1 cellular context compared by ENCODE assay signal in the genomic region with DNA sequence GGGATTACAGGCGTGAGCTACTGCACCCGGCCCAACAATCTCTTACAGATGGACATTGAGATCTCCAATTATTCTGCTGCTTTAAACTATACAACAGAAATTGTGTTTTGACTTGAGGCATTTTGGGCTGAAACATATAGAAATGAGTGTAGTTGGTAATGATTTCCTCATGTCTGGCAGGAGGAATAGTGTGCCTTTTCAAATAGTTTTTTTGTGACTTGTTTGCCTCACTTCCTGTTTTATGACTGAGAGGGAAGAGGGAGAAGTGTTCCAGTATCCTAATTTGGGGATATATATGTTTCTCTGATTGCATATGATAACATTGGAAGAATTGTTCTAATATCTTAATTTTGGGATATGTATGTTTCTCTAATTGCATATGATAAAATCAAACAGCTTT.
TF ChIP-seq lines count a peak whose summit lies in the region.

No MANE protein-coding gene starts in this region.

TF ChIP-seq in GM23338, 12 proteins besides CTCF, POLR2A, EP300 and RAD21 (continued from another document):
- TF ChIP-seq, protein P1, sequence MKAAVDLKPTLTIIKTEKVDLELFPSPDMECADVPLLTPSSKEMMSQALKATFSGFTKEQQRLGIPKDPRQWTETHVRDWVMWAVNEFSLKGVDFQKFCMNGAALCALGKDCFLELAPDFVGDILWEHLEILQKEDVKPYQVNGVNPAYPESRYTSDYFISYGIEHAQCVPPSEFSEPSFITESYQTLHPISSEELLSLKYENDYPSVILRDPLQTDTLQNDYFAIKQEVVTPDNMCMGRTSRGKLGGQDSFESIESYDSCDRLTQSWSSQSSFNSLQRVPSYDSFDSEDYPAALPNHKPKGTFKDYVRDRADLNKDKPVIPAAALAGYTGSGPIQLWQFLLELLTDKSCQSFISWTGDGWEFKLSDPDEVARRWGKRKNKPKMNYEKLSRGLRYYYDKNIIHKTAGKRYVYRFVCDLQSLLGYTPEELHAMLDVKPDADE (IDR thresholded peaks at IDR 0.05): no peak
- no peak for TF ChIP-seq ZNF331 (CRISPR knock-in tag; IDR thresholded peaks at IDR 0.05; ENCODE audit: low read depth)
- TF ChIP-seq EZH2 (IDR thresholded peaks at IDR 0.05; ENCODE audit: low read depth, unreplicated experiment): no peak
- TF ChIP-seq ZNF114 (CRISPR knock-in tag; IDR thresholded peaks at IDR 0.05): no peak
- no peak for TF ChIP-seq NANOG (IDR thresholded peaks at IDR 0.05; ENCODE audit: borderline replicate concordance)
- TF ChIP-seq CREB1 (CRISPR knock-in tag; IDR thresholded peaks at IDR 0.05; ENCODE audit: low read depth): no peak
- TF ChIP-seq, protein P2, sequence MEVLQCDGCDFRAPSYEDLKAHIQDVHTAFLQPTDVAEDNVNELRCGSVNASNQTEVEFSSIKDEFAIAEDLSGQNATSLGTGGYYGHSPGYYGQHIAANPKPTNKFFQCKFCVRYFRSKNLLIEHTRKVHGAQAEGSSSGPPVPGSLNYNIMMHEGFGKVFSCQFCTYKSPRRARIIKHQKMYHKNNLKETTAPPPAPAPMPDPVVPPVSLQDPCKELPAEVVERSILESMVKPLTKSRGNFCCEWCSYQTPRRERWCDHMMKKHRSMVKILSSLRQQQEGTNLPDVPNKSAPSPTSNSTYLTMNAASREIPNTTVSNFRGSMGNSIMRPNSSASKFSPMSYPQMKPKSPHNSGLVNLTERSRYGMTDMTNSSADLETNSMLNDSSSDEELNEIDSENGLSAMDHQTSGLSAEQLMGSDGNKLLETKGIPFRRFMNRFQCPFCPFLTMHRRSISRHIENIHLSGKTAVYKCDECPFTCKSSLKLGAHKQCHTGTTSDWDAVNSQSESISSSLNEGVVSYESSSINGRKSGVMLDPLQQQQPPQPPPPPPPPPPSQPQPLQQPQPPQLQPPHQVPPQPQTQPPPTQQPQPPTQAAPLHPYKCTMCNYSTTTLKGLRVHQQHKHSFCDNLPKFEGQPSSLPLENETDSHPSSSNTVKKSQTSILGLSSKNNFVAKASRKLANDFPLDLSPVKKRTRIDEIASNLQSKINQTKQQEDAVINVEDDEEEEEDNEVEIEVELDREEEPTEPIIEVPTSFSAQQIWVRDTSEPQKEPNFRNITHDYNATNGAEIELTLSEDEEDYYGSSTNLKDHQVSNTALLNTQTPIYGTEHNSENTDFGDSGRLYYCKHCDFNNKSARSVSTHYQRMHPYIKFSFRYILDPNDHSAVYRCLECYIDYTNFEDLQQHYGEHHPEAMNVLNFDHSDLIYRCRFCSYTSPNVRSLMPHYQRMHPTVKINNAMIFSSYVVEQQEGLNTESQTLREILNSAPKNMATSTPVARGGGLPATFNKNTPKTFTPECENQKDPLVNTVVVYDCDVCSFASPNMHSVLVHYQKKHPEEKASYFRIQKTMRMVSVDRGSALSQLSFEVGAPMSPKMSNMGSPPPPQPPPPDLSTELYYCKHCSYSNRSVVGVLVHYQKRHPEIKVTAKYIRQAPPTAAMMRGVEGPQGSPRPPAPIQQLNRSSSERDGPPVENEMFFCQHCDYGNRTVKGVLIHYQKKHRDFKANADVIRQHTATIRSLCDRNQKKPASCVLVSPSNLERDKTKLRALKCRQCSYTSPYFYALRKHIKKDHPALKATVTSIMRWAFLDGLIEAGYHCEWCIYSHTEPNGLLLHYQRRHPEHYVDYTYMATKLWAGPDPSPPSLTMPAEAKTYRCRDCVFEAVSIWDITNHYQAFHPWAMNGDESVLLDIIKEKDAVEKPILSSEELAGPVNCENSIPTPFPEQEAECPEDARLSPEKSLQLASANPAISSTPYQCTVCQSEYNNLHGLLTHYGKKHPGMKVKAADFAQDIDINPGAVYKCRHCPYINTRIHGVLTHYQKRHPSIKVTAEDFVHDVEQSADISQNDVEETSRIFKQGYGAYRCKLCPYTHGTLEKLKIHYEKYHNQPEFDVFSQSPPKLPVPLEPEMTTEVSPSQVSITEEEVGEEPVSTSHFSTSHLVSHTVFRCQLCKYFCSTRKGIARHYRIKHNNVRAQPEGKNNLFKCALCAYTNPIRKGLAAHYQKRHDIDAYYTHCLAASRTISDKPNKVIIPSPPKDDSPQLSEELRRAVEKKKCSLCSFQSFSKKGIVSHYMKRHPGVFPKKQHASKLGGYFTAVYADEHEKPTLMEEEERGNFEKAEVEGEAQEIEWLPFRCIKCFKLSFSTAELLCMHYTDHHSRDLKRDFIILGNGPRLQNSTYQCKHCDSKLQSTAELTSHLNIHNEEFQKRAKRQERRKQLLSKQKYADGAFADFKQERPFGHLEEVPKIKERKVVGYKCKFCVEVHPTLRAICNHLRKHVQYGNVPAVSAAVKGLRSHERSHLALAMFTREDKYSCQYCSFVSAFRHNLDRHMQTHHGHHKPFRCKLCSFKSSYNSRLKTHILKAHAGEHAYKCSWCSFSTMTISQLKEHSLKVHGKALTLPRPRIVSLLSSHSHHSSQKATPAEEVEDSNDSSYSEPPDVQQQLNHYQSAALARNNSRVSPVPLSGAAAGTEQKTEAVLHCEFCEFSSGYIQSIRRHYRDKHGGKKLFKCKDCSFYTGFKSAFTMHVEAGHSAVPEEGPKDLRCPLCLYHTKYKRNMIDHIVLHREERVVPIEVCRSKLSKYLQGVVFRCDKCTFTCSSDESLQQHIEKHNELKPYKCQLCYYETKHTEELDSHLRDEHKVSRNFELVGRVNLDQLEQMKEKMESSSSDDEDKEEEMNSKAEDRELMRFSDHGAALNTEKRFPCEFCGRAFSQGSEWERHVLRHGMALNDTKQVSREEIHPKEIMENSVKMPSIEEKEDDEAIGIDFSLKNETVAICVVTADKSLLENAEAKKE (CRISPR knock-in tag; IDR thresholded peaks at IDR 0.05): no peak
- no peak for TF ChIP-seq STAT1 (IDR thresholded peaks at IDR 0.05; ENCODE audit: unreplicated experiment)
